In genomic region chr10:67849331-67850011, GRCh38 we compare ENCODE assay signal across 1 cellular context.
TF ChIP-seq lines count a peak whose summit lies in the region.

No MANE protein-coding gene starts in this region.

TF ChIP-seq in IMR-90, 13 proteins besides CTCF, POLR2A, EP300 and RAD21 (continued from another document):
- TF ChIP-seq ELK1 (IDR thresholded peaks at IDR 0.05; ENCODE audit: borderline replicate concordance, low read depth, low read length) (peak; percentile 65; the same call in 1 of the 2 replicates), RCOR1 (IDR thresholded peaks at IDR 0.05; ENCODE audit: insufficient replicate concordance, low read length) (no peak)
TF ChIP-seq in IMR-90: peak in this region for 2.
